ENCODE assay signal across 5 cellular contexts in genomic region chr1:55024163-55024562, GRCh38. TPM values are rescaled to one million over a fixed set of nuclear protein-coding genes. Genes with fewer than 3 reads are reported as not detected.
"Had no signal": no experiment of that assay in that cellular context is flagged by ENCODE, and none has a peak within 500 bp of the region (broad histone marks: within the 10 kb centered on the region; RNA-seq: fewer than 3 reads in every experiment).

No MANE protein-coding gene starts in this region.

RNA-seq across cellular contexts. Expression of gene BSND, which starts 25.4 kb away (rescaled TPM):
- total RNA-seq: GM23248, H4, HFFc6, HT1080, IMR-90 had no signal
- polyA plus RNA-seq: GM23248, IMR-90 had no signal

RNA-seq across cellular contexts. Expression of gene TMEM61, which starts 43.7 kb away (rescaled TPM):
- total RNA-seq: GM23248, HFFc6, HT1080, IMR-90 had no signal
- polyA plus RNA-seq: GM23248, IMR-90 had no signal
